In the genomic region with DNA sequence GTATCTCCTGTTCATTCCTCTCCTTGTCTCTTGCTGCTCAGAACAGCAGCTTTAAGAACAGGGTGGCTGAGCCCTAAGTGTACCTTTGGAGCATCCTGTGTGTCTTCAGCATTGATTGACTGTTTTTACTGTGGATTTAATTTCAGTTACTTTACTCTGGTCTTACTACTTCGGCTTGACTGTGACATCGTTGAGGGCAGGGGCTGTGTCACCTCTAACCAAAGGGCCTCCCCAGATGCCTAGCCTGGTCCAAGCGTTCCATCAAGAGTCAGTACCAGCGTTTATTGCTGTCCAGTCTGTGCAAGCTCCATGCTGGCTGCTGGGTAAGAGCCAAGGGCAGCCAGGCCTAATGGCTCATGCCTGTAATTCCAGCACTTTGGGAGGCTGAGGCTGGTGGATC, we compare ENCODE assay signal across 1 cellular context.
TF ChIP-seq lines count a peak whose summit lies in the region.

No MANE protein-coding gene starts in this region.

TF ChIP-seq in H1, 55 proteins besides CTCF, POLR2A, EP300 and RAD21:
- no peak for TF ChIP-seq CBX8 (IDR thresholded peaks at IDR 0.05; ENCODE audit: borderline replicate concordance, low read depth, low read length)
- no peak for TF ChIP-seq BACH1 (IDR thresholded peaks at IDR 0.05; ENCODE audit: low read length)
- no peak for TF ChIP-seq SP2 (IDR thresholded peaks at IDR 0.05; ENCODE audit: low read length)
- no peak for TF ChIP-seq ASH2L (IDR thresholded peaks at IDR 0.05; ENCODE audit: low read length)
- TF ChIP-seq, protein P1, sequence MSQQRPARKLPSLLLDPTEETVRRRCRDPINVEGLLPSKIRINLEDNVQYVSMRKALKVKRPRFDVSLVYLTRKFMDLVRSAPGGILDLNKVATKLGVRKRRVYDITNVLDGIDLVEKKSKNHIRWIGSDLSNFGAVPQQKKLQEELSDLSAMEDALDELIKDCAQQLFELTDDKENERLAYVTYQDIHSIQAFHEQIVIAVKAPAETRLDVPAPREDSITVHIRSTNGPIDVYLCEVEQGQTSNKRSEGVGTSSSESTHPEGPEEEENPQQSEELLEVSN (IDR thresholded peaks at IDR 0.05), result no peak
- TF ChIP-seq RBBP5 (IDR thresholded peaks at IDR 0.05; ENCODE audit: borderline replicate concordance, low read depth, low read length), result no peak
- TF ChIP-seq SP4 (IDR thresholded peaks at IDR 0.05; ENCODE audit: low read length), result no peak
- no peak for TF ChIP-seq RNF2 (IDR thresholded peaks at IDR 0.05; ENCODE audit: borderline replicate concordance, low read depth, low read length, missing control alignments, poor library complexity, severe bottlenecking)
- no peak for TF ChIP-seq GABPA (IDR thresholded peaks at IDR 0.05; ENCODE audit: borderline replicate concordance, insufficient read depth, low read length)
- no peak for TF ChIP-seq CREB1 (IDR thresholded peaks at IDR 0.05)
- TF ChIP-seq SIX5 (IDR thresholded peaks at IDR 0.05; ENCODE audit: low read depth, low read length), result no peak
- TF ChIP-seq HDAC2 (IDR thresholded peaks at IDR 0.05; ENCODE audit: borderline replicate concordance in 1 of 2, low read depth in 2 of 2, low read length in 2 of 2), result no peak
- TF ChIP-seq, protein P2, sequence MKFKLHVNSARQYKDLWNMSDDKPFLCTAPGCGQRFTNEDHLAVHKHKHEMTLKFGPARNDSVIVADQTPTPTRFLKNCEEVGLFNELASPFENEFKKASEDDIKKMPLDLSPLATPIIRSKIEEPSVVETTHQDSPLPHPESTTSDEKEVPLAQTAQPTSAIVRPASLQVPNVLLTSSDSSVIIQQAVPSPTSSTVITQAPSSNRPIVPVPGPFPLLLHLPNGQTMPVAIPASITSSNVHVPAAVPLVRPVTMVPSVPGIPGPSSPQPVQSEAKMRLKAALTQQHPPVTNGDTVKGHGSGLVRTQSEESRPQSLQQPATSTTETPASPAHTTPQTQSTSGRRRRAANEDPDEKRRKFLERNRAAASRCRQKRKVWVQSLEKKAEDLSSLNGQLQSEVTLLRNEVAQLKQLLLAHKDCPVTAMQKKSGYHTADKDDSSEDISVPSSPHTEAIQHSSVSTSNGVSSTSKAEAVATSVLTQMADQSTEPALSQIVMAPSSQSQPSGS (IDR thresholded peaks at IDR 0.05; ENCODE audit: low read length), result no peak
- TF ChIP-seq CHD2 (IDR thresholded peaks at IDR 0.05; ENCODE audit: low read length), result no peak
- TF ChIP-seq RFX5 (IDR thresholded peaks at IDR 0.05; ENCODE audit: borderline replicate concordance, low read depth, low read length), result no peak
- no peak for TF ChIP-seq BRCA1 (IDR thresholded peaks at IDR 0.05; ENCODE audit: low read depth, low read length)
- TF ChIP-seq, protein P3, sequence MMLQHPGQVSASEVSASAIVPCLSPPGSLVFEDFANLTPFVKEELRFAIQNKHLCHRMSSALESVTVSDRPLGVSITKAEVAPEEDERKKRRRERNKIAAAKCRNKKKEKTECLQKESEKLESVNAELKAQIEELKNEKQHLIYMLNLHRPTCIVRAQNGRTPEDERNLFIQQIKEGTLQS (IDR thresholded peaks at IDR 0.05; ENCODE audit: insufficient read depth, low read depth, low read length), result no peak
- no peak for TF ChIP-seq SRF (IDR thresholded peaks at IDR 0.05; ENCODE audit: low read depth, low read length)
- TF ChIP-seq FOSL1 (IDR thresholded peaks at IDR 0.05; ENCODE audit: insufficient read depth, low read depth, low read length), result no peak
TF ChIP-seq in H1: peak in this region for 0.
